In genomic region chr11:61491736-61492395, GRCh38 we compare ENCODE assay signal across 19 cellular contexts. TPM values are rescaled to one million over a fixed set of nuclear protein-coding genes. Genes with fewer than 3 reads are reported as not detected.
"Had no signal": no experiment of that assay in that cellular context is flagged by ENCODE, and none has a peak within 500 bp of the region (broad histone marks: within the 10 kb centered on the region; RNA-seq: fewer than 3 reads in every experiment).

No MANE protein-coding gene starts in this region.

- H3K27ac Mint-ChIP-seq: activated naive CD4-positive, alpha-beta T cell treated with anti-CD3 and anti-CD28 coated beads, Interleukin-2, amount 50 U/mL, for 24 hours; T-helper 2 cell treated with Interferon-gamma antibody and Interleukin-4, amounts not matched to agents 5 μg/mL and 100 μg/mL, for 36 hours had no signal

- H3K4me1 Mint-ChIP-seq: activated naive CD4-positive, alpha-beta T cell treated with anti-CD3 and anti-CD28 coated beads, Interleukin-2, amount 50 U/mL, for 24 hours had no signal

- H3K9me3 ChIP-seq: left ventricle myocardium inferior, spleen, thyroid gland had no signal

- H3K4me3 ChIP-seq: hepatocyte, left ventricle myocardium inferior, spleen, thyroid gland had no signal

- H3K27ac ChIP-seq: brain microvascular endothelial cell, hepatocyte, left ventricle myocardium inferior, spleen, thyroid gland had no signal

- H3K36me3 ChIP-seq: brain microvascular endothelial cell, thyroid gland had no signal

- ATAC-seq: stimulated activated naive CD8-positive, alpha-beta T cell treated with anti-CD3 and anti-CD28 coated beads, Interleukin-15, Interleukin-2, amounts not matched to agents 100 U/mL and 50 U/mL, for 24 hours had no signal

- H3K27me3 Mint-ChIP-seq: activated naive CD4-positive, alpha-beta T cell treated with anti-CD3 and anti-CD28 coated beads, Interleukin-2, amount 50 U/mL, for 24 hours had no signal

- H3K27me3 ChIP-seq: brain microvascular endothelial cell, hepatocyte, spleen, thyroid gland had no signal

- H3K4me3 Mint-ChIP-seq: activated naive CD4-positive, alpha-beta T cell treated with anti-CD3 and anti-CD28 coated beads, Interleukin-2, amount 50 U/mL, for 24 hours; nephron; T-helper 2 cell treated with Interferon-gamma antibody and Interleukin-4, amounts not matched to agents 5 μg/mL and 100 μg/mL, for 36 hours had no signal

- FAIRE-seq: colon had no signal

- DNase-seq: activated gamma-delta T cell treated with Interleukin-2 at 50 U/mL for 16 hours; activated T-cell treated with anti-CD3 and anti-CD28 coated beads, Interleukin-2, amount 50 U/mL, for 1 hour; aorta; brain microvascular endothelial cell; central memory CD4-positive, alpha-beta T cell; effector memory CD4-positive, alpha-beta T cell; foreskin melanocyte; left ventricle myocardium inferior; midbrain; spleen; stimulated activated CD4-positive, alpha-beta T cell treated with anti-CD3 and anti-CD28 coated beads, Interleukin-4, amount 100 ng/mL, for 24 hours; stimulated activated naive CD8-positive, alpha-beta T cell treated with anti-CD3 and anti-CD28 coated beads, Interleukin-15, Interleukin-2, amounts not matched to agents 100 U/mL and 50 U/mL, for 24 hours; thyroid gland had no signal

RNA-seq across cellular contexts. Expression of gene LRRC10B, which starts 16.7 kb away (rescaled TPM):
- total RNA-seq: lung microvascular endothelial cell had no signal
